23 cellular contexts compared by ENCODE assay signal in the genomic region with DNA sequence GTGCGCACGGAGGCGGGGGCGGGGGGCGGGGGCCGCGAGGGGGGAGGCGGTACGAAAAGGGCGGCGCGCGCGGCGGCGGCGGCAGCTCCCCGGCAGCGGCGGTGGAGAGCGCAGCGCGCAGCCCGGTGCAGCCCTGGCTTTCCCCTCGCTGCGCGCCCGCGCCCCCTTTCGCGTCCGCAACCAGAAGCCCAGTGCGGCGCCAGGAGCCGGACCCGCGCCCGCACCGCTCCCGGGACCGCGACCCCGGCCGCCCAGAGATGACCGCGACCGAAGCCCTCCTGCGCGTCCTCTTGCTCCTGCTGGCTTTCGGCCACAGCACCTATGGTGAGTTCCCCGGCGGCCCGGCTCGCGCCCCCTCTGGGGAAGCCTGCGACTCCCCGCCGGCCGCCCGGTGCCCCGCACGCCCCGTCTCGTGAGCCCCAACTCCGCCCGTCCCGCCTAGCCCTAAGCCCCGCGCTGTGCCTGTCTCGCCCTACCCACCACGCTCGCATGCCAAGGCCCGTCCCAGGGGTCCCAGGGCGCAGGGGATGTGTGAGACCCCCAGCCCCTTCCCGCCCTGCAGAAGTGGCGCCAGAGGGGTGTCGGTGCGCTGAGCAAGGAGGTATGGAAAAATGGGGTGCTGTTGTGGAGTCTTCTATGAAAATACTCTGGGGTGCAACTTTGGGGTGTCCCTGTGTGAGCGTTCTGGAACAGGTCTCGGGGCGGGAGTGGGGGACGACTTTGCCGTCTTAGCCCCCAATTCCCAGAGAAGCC. TPM values are rescaled to one million over a fixed set of nuclear protein-coding genes. Genes with fewer than 3 reads are reported as not detected.
A peak's percentile ranks its signal among the peaks of the same experiment; 100 is the strongest.
DNase-seq lines count a peak whose midpoint lies in the region; ATAC-seq and TF ChIP-seq lines count a peak whose summit lies in the region.
"Had no signal": no experiment of that assay in that cellular context is flagged by ENCODE, and none has a peak within 500 bp of the region (broad histone marks: within the 10 kb centered on the region; RNA-seq: fewer than 3 reads in every experiment).

A gene (plus strand): TSS at position 81 of the 753 bp plus-strand sequence. CDS start 177 bp downstream, at position 258.

- H3K4me1 ChIP-seq in body of pancreas, result no peaks in the 10 kb centered on the region
- no peaks in the 10 kb centered on the region for H3K4me1 ChIP-seq in psoas muscle

- H3K4me3 ChIP-seq in body of pancreas (no peak within 1 kb of the TSS), psoas muscle (peak within 1 kb of the TSS; percentile 28)
- H3K4me3 ChIP-seq: BLaER1 treated with 17β-estradiol and CSF1 and Interleukin-3, amounts not matched to agents 10 nM and 100 nM had no signal

- H3K36me3 ChIP-seq in body of pancreas (replicated peaks in 1 of 2; ENCODE audit: insufficient read depth in 1 of 2, low read depth in 2 of 2) (no peaks in the 10 kb centered on the region), psoas muscle (ENCODE audit: insufficient read depth in 1 of 2, low read depth in 1 of 2) (no peaks in the 10 kb centered on the region)
- H3K36me3 ChIP-seq: BLaER1 treated with 17β-estradiol and CSF1 and Interleukin-3, amounts not matched to agents 10 nM and 100 nM; WERI-Rb-1 had no signal

- no peak within 1 kb of the TSS for H3K27ac ChIP-seq in body of pancreas
- no peak within 1 kb of the TSS for H3K27ac ChIP-seq in psoas muscle
- H3K27ac ChIP-seq: 22Rv1; BLaER1 treated with 17β-estradiol and CSF1 and Interleukin-3, amounts not matched to agents 10 nM and 100 nM; KMS-11; WERI-Rb-1 had no signal

- no peak for TF ChIP-seq POLR2A in body of pancreas (IDR thresholded peaks at IDR 0.05)

- DNase-seq in DMS 273 (lab: John Stamatoyannopoulos, UW; ENCODE audit: unreplicated experiment) (peak; percentile 45), DMS 273 treated with DMSO at 0.1 percent for 48 hours (lab: John Stamatoyannopoulos, UW) (no peak), body of pancreas (no peak), iPS-NIHi11 (ENCODE audit: low spot score) (peak; percentile 67), psoas muscle (peak in 1 of 2 donors; percentile 35), GM13977 (ENCODE audit: low spot score) (no peak), ACHN (no peak)
- DNase-seq: activated CD8-positive, alpha-beta T cell treated with anti-CD3 and anti-CD28 coated beads, Interleukin-2, amount 10 ng/mL, durations not matched to agents 7 days and 5 days; DMS53; foreskin melanocyte; NCI-H1105 treated with DMSO at 0.1 percent for 48 hours; NCI-H2227 treated with DMSO at 0.1 percent for 48 hours; NK-92 treated with Interleukin-12 subunit alpha and Interleukin-12 subunit beta, amount 100 ng/mL, for 24 hours; RPMI8226; small intestine; WERI-Rb-1 had no signal

- ATAC-seq in body of pancreas, result no peak
- no peak for ATAC-seq in psoas muscle
- ATAC-seq in esophagus mucosa, result no peak
- ATAC-seq: activated CD8-positive, alpha-beta T cell treated with anti-CD3 and anti-CD28 coated beads, Interleukin-2, amount 10 ng/mL, durations not matched to agents 7 days and 5 days had no signal

- peaks cover 0 to 17% of the 10 kb centered on the region in 2 donors for H3K27me3 ChIP-seq in body of pancreas
- peaks cover 0 to 74% (median 31%) of the 10 kb centered on the region in 3 donors for H3K27me3 ChIP-seq in psoas muscle (ENCODE audit: insufficient read depth in 3 of 3, low read length in 2 of 3)

- 2 to 3% methylated on average over 24 to 66 of the region's 83 CpGs for WGBS in body of pancreas, 2 donors
- WGBS in psoas muscle, 3 donors, result 3 to 4% (median 3%) methylated on average over 47 to 72 of the region's 83 CpGs

- TF ChIP-seq CTCF in body of pancreas (IDR thresholded peaks at IDR 0.05) (no peak), psoas muscle (IDR thresholded peaks at IDR 0.05) (no peak), GM13977 (IDR thresholded peaks at IDR 0.05; ENCODE audit: extremely low read depth, insufficient read depth, missing control alignments) (no peak)

- H3K9me3 ChIP-seq in body of pancreas (no peaks in the 10 kb centered on the region), psoas muscle (no peaks in the 10 kb centered on the region)

- intact Hi-C loops in body of pancreas (cut with DNase I), result no loop called here
- intact Hi-C loops in psoas muscle (cut with DNase I), result no loop called here

- in situ Hi-C loops in GM13977 (cut with MboI; ENCODE audit: low pct_unique_long_range_greater_than_20kb, low sequenced_read_pairs, unreplicated experiment), result no loop called here
- in situ Hi-C loops in ACHN (cut with HindIII; ENCODE audit: low pct_ligation_motif_present, low pct_unique_long_range_greater_than_20kb, low sequenced_read_pairs), result no loop called here

RNA-seq across cellular contexts. Expression of the gene that starts here (rescaled TPM):
- total RNA-seq in body of pancreas (10 to 100 TPM; 26.2 to 33.0 TPM), psoas muscle (10 to 100 TPM; 12.1 to 39.9 (median 25.3) TPM), esophagus mucosa (0.16 TPM)
- polyA plus RNA-seq in psoas muscle, result 10 to 100 TPM in 1 of 3 donors, 1 to 10 TPM in 2; 2.6 to 10.7 (median 9.2) TPM
- total RNA-seq: activated CD8-positive, alpha-beta T cell treated with anti-CD3 and anti-CD28 coated beads, Interleukin-2, amount 10 ng/mL, durations not matched to agents 7 days and 5 days; mononuclear cell; omental fat pad had no signal
- polyA plus RNA-seq: keratinocyte had no signal

Comparison
In these comparisons a context has a peak if more than half of its experiments do, and no peak if none do; other contexts are left out.
1. RNA of the gene that starts here (total RNA-seq): 12.1 to 39.9 TPM in psoas muscle and 26.2 to 33.0 TPM in body of pancreas; 0.16 TPM in esophagus mucosa (single experiment); every median in the first group is over 10 times any median in the second.
2. DNase-seq: peak in DMS 273 (single experiment) and iPS-NIHi11 (single experiment); none in DMS 273 treated with DMSO at 0.1 percent for 48 hours (single experiment), body of pancreas (0 of 4), GM13977 (single experiment) and ACHN (single experiment).